Comparison of ENCODE assay signal across 10 cellular contexts in genomic region chr3:150349314-150350097, GRCh38. TPM values are rescaled to one million over a fixed set of nuclear protein-coding genes. Genes with fewer than 3 reads are reported as not detected.
A peak's percentile ranks its signal among the peaks of the same experiment; 100 is the strongest.
DNase-seq lines count a peak whose midpoint lies in the region; ATAC-seq and TF ChIP-seq lines count a peak whose summit lies in the region.
"Had no signal": no experiment of that assay in that cellular context is flagged by ENCODE, and none has a peak within 500 bp of the region (broad histone marks: within the 10 kb centered on the region; RNA-seq: fewer than 3 reads in every experiment).

No MANE protein-coding gene starts in this region.

- TF ChIP-seq CTCF in GM23338 (conservative IDR thresholded peaks at IDR 0.05; ENCODE audit: low read depth in 2 of 2) (peak in 1 of 2 experiments; percentile 13; a peak in 1 of 4 replicates), breast epithelium (IDR thresholded peaks at IDR 0.05) (no peak), hepatocyte (IDR thresholded peaks at IDR 0.05; ENCODE audit: poor library complexity) (no peak)

- H3K27ac ChIP-seq in GM23338 (ENCODE audit: low read depth) (no peak overlapping the region), breast epithelium (peak overlapping the region; percentile 28 to 70), hepatocyte (peak overlapping the region; percentile 77), skeletal muscle tissue (ENCODE audit: low read depth, low read length) (peak overlapping the region; percentile 52)

- no peak overlapping the region for H3K27ac Mint-ChIP-seq in GM23338

- peaks cover 23% of the 10 kb centered on the region for H3K4me1 ChIP-seq in GM23338 (ENCODE audit: insufficient read depth)
- no peaks in the 10 kb centered on the region for H3K4me1 ChIP-seq in breast epithelium
- peaks cover 32% of the 10 kb centered on the region for H3K4me1 ChIP-seq in hepatocyte (ENCODE audit: insufficient read depth)
- H3K4me1 ChIP-seq in skeletal muscle tissue (ENCODE audit: control insufficient read depth in 3 of 3, insufficient read depth in 3 of 3, low read length in 3 of 3): peaks cover 5 to 15% (median 14%) of the 10 kb centered on the region in 3 donors

- H3K9ac ChIP-seq in skeletal muscle tissue (ENCODE audit: low read depth in 1 of 3, low read length in 3 of 3): no peak overlapping the region

- no peak for DNase-seq in GM23338 (ENCODE audit: low spot score)
- no peak for DNase-seq in breast epithelium (ENCODE audit: low spot score in 2 of 2)
- DNase-seq in hepatocyte (ENCODE audit: low spot score): no peak
- no peak for DNase-seq in stimulated activated naive CD4-positive, alpha-beta T cell treated with Interleukin-2 at 50 U/mL for 16 hours (lab: John Stamatoyannopoulos, UW)
- DNase-seq: H7, Peyer's patch had no signal

- H3K9me2 ChIP-seq in GM23338 (ENCODE audit: insufficient read depth) (peaks cover 5% of the 10 kb centered on the region; the same call in 1 of the 2 replicates), hepatocyte (replicated peaks; ENCODE audit: insufficient read depth) (no peaks in the 10 kb centered on the region)

- peaks cover 2% of the 10 kb centered on the region for H3K27me3 Mint-ChIP-seq in GM23338 (ENCODE audit: insufficient read depth, low read depth, poor library complexity)

- H3K4me3 Mint-ChIP-seq in GM23338: no peak overlapping the region

- intact Hi-C loops in breast epithelium (cut with DNase I; ENCODE audit: low total_unique reads): no loop called here

- peak; percentile 68 for ATAC-seq in GM23338
- no peak for ATAC-seq in GM19023 (IDR thresholded peaks at IDR 0.05; ENCODE audit: unreplicated experiment)
- ATAC-seq in GM19395 (IDR thresholded peaks at IDR 0.05; ENCODE audit: unreplicated experiment): no peak
- no peak for ATAC-seq in GM21619 (IDR thresholded peaks at IDR 0.05; ENCODE audit: unreplicated experiment)

- H3K9me3 Mint-ChIP-seq in GM23338: no peaks in the 10 kb centered on the region

- H3K4me3 ChIP-seq in GM23338: no peak overlapping the region
- no peak overlapping the region for H3K4me3 ChIP-seq in breast epithelium
- H3K4me3 ChIP-seq in hepatocyte: no peak overlapping the region
- H3K4me3 ChIP-seq in skeletal muscle tissue (ENCODE audit: low read length in 3 of 3): no peak overlapping the region
- H3K4me3 ChIP-seq: Peyer's patch had no signal

- TF ChIP-seq POLR2A in breast epithelium (IDR thresholded peaks at IDR 0.05): no peak

- H3K27me3 ChIP-seq in GM23338 (ENCODE audit: insufficient read depth) (no peaks in the 10 kb centered on the region), breast epithelium (no peaks in the 10 kb centered on the region), hepatocyte (no peaks in the 10 kb centered on the region), skeletal muscle tissue (ENCODE audit: control insufficient read depth in 3 of 3, insufficient read depth in 3 of 3, low read length in 3 of 3) (no peaks in the 10 kb centered on the region)
- H3K27me3 ChIP-seq: Peyer's patch had no signal

- no peak overlapping the region for H3K4me2 ChIP-seq in GM23338
- peak overlapping the region; percentile 10 for H3K4me2 ChIP-seq in hepatocyte

- H2AFZ ChIP-seq in GM23338: peak overlapping the region; percentile 67; the same call in 1 of the 2 replicates
- no peak overlapping the region for H2AFZ ChIP-seq in hepatocyte

- no peaks in the 10 kb centered on the region for H3K79me2 ChIP-seq in GM23338 (replicated peaks; ENCODE audit: insufficient read depth)
- H3K79me2 ChIP-seq in hepatocyte: no peaks in the 10 kb centered on the region

- no peaks in the 10 kb centered on the region for H3K36me3 Mint-ChIP-seq in GM23338 (ENCODE audit: low read depth)

- peaks cover 43% of the 10 kb centered on the region for H3K4me1 Mint-ChIP-seq in GM23338

- H3K9me3 ChIP-seq in breast epithelium: no peaks in the 10 kb centered on the region
- no peaks in the 10 kb centered on the region for H3K9me3 ChIP-seq in hepatocyte (ENCODE audit: low read depth)
- no peaks in the 10 kb centered on the region for H3K9me3 ChIP-seq in skeletal muscle tissue (ENCODE audit: control insufficient read depth in 3 of 3, low read length in 3 of 3)
- H3K9me3 ChIP-seq: Peyer's patch had no signal

- H3K36me3 ChIP-seq in GM23338 (ENCODE audit: insufficient read depth): no peaks in the 10 kb centered on the region
- no peaks in the 10 kb centered on the region for H3K36me3 ChIP-seq in breast epithelium
- no peaks in the 10 kb centered on the region for H3K36me3 ChIP-seq in hepatocyte (replicated peaks; ENCODE audit: insufficient read depth, low read depth)
- H3K36me3 ChIP-seq in skeletal muscle tissue (ENCODE audit: control insufficient read depth in 3 of 3, insufficient read depth in 3 of 3, low read length in 3 of 3): no peaks in the 10 kb centered on the region
- H3K36me3 ChIP-seq: Peyer's patch had no signal

- 74% methylated on average over 7 of the region's 7 CpGs for WGBS in hepatocyte (ENCODE audit: low lambda C conversion rate, missing lambda C conversion rate)

- no peaks in the 10 kb centered on the region for H3F3A ChIP-seq in GM23338 (replicated peaks; ENCODE audit: low read depth)

- H4K20me1 ChIP-seq in GM23338 (replicated peaks; ENCODE audit: insufficient read depth) (no peaks in the 10 kb centered on the region), hepatocyte (ENCODE audit: insufficient read depth, poor library complexity, severe bottlenecking) (no peaks in the 10 kb centered on the region)

TF ChIP-seq in GM23338, 12 proteins besides CTCF, POLR2A, EP300 and RAD21 (continues in another document):
- TF ChIP-seq EZH2 (IDR thresholded peaks at IDR 0.05; ENCODE audit: low read depth, unreplicated experiment) (no peak), JUNB (IDR thresholded peaks at IDR 0.05; ENCODE audit: unreplicated experiment) (no peak), NANOG (IDR thresholded peaks at IDR 0.05; ENCODE audit: borderline replicate concordance) (no peak), STAT1 (IDR thresholded peaks at IDR 0.05; ENCODE audit: unreplicated experiment) (no peak), ZNF331 (CRISPR knock-in tag; IDR thresholded peaks at IDR 0.05; ENCODE audit: low read depth) (no peak), ZNF462 (CRISPR knock-in tag; IDR thresholded peaks at IDR 0.05) (no peak)

RNA-seq across cellular contexts. Expression of gene TSC22D2, which starts 58.6 kb away (rescaled TPM):
- total RNA-seq in GM23338 (2014; rRNA removed; shearing (Covaris generic)): 18.6 and 23.3 TPM in 2 replicates
- polyA plus RNA-seq in GM23338 (2016; fragmentation: Nextera tagmentation; extraction: Ambion mirVana): 33.8 and 34.2 TPM in 2 replicates
- total RNA-seq in breast epithelium: 10 to 100 TPM; 12.1 to 19.8 (median 16.5) TPM
- total RNA-seq in hepatocyte: 25.0 and 34.9 TPM in 2 replicates
- 36.9 and 38.8 TPM in 2 replicates for polyA plus RNA-seq in hepatocyte
- 12.0 TPM for total RNA-seq in skeletal muscle tissue
